ENCODE assay signal across 20 cellular contexts in genomic region chr2:16197504-16198147, GRCh38.
A peak's percentile ranks its signal among the peaks of the same experiment; 100 is the strongest.
DNase-seq lines count a peak whose midpoint lies in the region; ATAC-seq and TF ChIP-seq lines count a peak whose summit lies in the region.
"Had no signal": no experiment of that assay in that cellular context is flagged by ENCODE, and none has a peak within 500 bp of the region (broad histone marks: within the 10 kb centered on the region; RNA-seq: fewer than 3 reads in every experiment).

No MANE protein-coding gene starts in this region.

- H3K36me3 ChIP-seq in HCT116 (ENCODE audit: control insufficient read depth in 1 of 2, insufficient read depth in 2 of 2, low read length in 2 of 2) = no peaks in the 10 kb centered on the region
- no peaks in the 10 kb centered on the region for H3K36me3 ChIP-seq in mesenchymal stem cell (ENCODE audit: control insufficient read depth in 1 of 2, insufficient read depth in 2 of 2, low read depth in 1 of 2, low read length in 2 of 2)
- no peaks in the 10 kb centered on the region for H3K36me3 ChIP-seq in neuronal stem cell (replicated peaks in 1 of 2; ENCODE audit: control insufficient read depth in 2 of 2, insufficient read depth in 2 of 2, low read length in 2 of 2)
- H3K36me3 ChIP-seq: HAP-1 had no signal

- H3K9me2 ChIP-seq in HCT116 (ENCODE audit: insufficient read depth) = no peaks in the 10 kb centered on the region

- no peak for TF ChIP-seq POLR2A in HCT116 (IDR thresholded peaks at IDR 0.05; ENCODE audit: borderline replicate concordance, extremely low read depth, insufficient read depth, insufficient read length)

- no peak for TF ChIP-seq RAD21 in HCT116 (IDR thresholded peaks at IDR 0.05; ENCODE audit: low read depth)

- intact Hi-C loops in HCT116 (cut with micrococcal nuclease) = no loop called here

- H3K9me3 ChIP-seq in HCT116 (ENCODE audit: control insufficient read depth in 1 of 2, insufficient read depth in 1 of 2, low read depth in 1 of 2, low read length in 2 of 2) (no peaks in the 10 kb centered on the region), mesenchymal stem cell (ENCODE audit: control insufficient read depth, low read length) (peaks cover 5% of the 10 kb centered on the region), neuronal stem cell (replicated peaks in 1 of 2; ENCODE audit: control insufficient read depth in 2 of 2, insufficient read depth in 1 of 2, low read depth in 1 of 2, low read length in 2 of 2) (peaks cover 3 to 6% of the 10 kb centered on the region in 2 donors)
- H3K9me3 ChIP-seq: HAP-1 had no signal

- CTCF ChIA-PET in HCT116 (lab: Charles Lee) = no interaction called here

- H2AK5ac ChIP-seq in mesenchymal stem cell (ENCODE audit: low read length, severe bottlenecking) = no peak overlapping the region
- H2AK5ac ChIP-seq in neuronal stem cell (ENCODE audit: low read depth, low read length) = peak overlapping the region; percentile 21

- H3K4me2 ChIP-seq in HCT116 (ENCODE audit: low read length) = peak overlapping the region; percentile 31; the same call in 1 of the 2 replicates
- H3K4me2 ChIP-seq in mesenchymal stem cell (ENCODE audit: low read length, poor library complexity, severe bottlenecking) = no peak overlapping the region
- no peak overlapping the region for H3K4me2 ChIP-seq in neuronal stem cell (ENCODE audit: insufficient read depth, low read length, poor library complexity, severe bottlenecking)
- H3K4me2 ChIP-seq: KMS-11 had no signal

- no peaks in the 10 kb centered on the region for H3K79me2 ChIP-seq in HCT116 (ENCODE audit: insufficient read depth, low read length)

- H2BK15ac ChIP-seq in mesenchymal stem cell (ENCODE audit: low read depth, poor library complexity, severe bottlenecking) (no peak overlapping the region), neuronal stem cell (ENCODE audit: low read length) (peak overlapping the region; percentile 4)

- ATAC-seq in HCT116 (no peak), GM21723 (IDR thresholded peaks at IDR 0.05; ENCODE audit: unreplicated experiment) (no peak), HG02678 (IDR thresholded peaks at IDR 0.05; ENCODE audit: unreplicated experiment) (no peak)
- ATAC-seq: Right ventricle myocardium inferior had no signal

- RAD21 ChIA-PET in HCT116 (lab: Charles Lee; ENCODE audit: low non-redundant PET in 1 of 2, low total read pairs in 2 of 2, uncharacterized antibody in 2 of 2, unreplicated experiment in 2 of 2) = no interaction called here

- no peak overlapping the region for H2AFZ ChIP-seq in HCT116 (ENCODE audit: low read depth, low read length, poor library complexity, severe bottlenecking)
- H2AFZ ChIP-seq in mesenchymal stem cell (ENCODE audit: low read depth, low read length) = peak overlapping the region; percentile 32
- H2AFZ ChIP-seq in neuronal stem cell (ENCODE audit: low read length) = peak overlapping the region; percentile 39

- H4K91ac ChIP-seq in mesenchymal stem cell (ENCODE audit: low read length) (no peak overlapping the region), neuronal stem cell (ENCODE audit: low read depth, low read length, poor library complexity) (no peak overlapping the region)

- H3K27ac ChIP-seq in HCT116 (ENCODE audit: low read depth, low read length) = no peak overlapping the region
- no peak overlapping the region for H3K27ac ChIP-seq in mesenchymal stem cell (ENCODE audit: low read length, poor library complexity, severe bottlenecking)
- H3K27ac ChIP-seq in neuronal stem cell (replicated peaks; ENCODE audit: low read length) = no peak overlapping the region
- H3K27ac ChIP-seq: KMS-11 had no signal

- H3K14ac ChIP-seq in mesenchymal stem cell (ENCODE audit: low read length in 2 of 2) (no peak overlapping the region), neuronal stem cell (ENCODE audit: low read length) (no peak overlapping the region)

- DNase-seq in HCT116 (ENCODE audit: low read depth, low spot score) = no peak
- DNase-seq in SK-N-DZ (ENCODE audit: low spot score) = peak; percentile 100
- DNase-seq in mesenchymal stem cell = no peak
- no peak for DNase-seq in neuronal stem cell (ENCODE audit: low spot score)
- no peak for DNase-seq in NCI-H2227 (lab: John Stamatoyannopoulos, UW; ENCODE audit: unreplicated experiment)
- DNase-seq in activated effector memory CD4-positive, alpha-beta T cell treated with Interleukin-2 at 50 U/mL for 16 hours = no peak
- DNase-seq: CD4-positive, CD25-positive, alpha-beta regulatory T cell; DMS79; IMR-90; NCI-H1105; NCI-H2081; NCI-H2171; NCI-H446; NCI-H526; OCI-M1 had no signal

- H4K20me1 ChIP-seq in HCT116 (ENCODE audit: insufficient read depth) = no peaks in the 10 kb centered on the region

- TF ChIP-seq CTCF in HCT116 (IDR thresholded peaks at IDR 0.05 in 2 of 3, conservative IDR thresholded peaks at IDR 0.05 in 1 of 3; ENCODE audit: borderline replicate concordance in 1 of 3, insufficient read depth in 1 of 3, low read depth in 2 of 3, low read length in 2 of 3) = no peak

- H2BK12ac ChIP-seq in mesenchymal stem cell (ENCODE audit: low read length in 2 of 2) (no peak overlapping the region), neuronal stem cell (ENCODE audit: low read length) (peak overlapping the region; percentile 79)

- H3K23ac ChIP-seq in mesenchymal stem cell (ENCODE audit: low read length in 2 of 2) = no peak overlapping the region
- no peak overlapping the region for H3K23ac ChIP-seq in neuronal stem cell (ENCODE audit: low read depth, low read length, poor library complexity)

- POLR2A ChIA-PET in HCT116 (lab: Charles Lee) = no interaction called here

- H2BK120ac ChIP-seq in mesenchymal stem cell (ENCODE audit: low read depth, low read length) (no peak overlapping the region), neuronal stem cell (ENCODE audit: low read depth, low read length) (peak overlapping the region; percentile 47)

- WGBS in mesenchymal stem cell = 80% methylated on average over 7 of the region's 8 CpGs
- WGBS in neuronal stem cell (ENCODE audit: extremely low coverage in 2 of 2, insufficient read length in 2 of 2, insufficient replicate concordance in 1 of 2), 2 donors = no CpG with 5 or more reads among the region's 8 CpGs

- no peak overlapping the region for H4K8ac ChIP-seq in mesenchymal stem cell (ENCODE audit: low read length)
- H4K8ac ChIP-seq in neuronal stem cell (ENCODE audit: low read depth, low read length) = no peak overlapping the region

- H3K27me3 ChIP-seq in HCT116 (ENCODE audit: insufficient read depth, low read length) (no peaks in the 10 kb centered on the region), mesenchymal stem cell (ENCODE audit: control insufficient read depth in 1 of 2, insufficient read depth in 1 of 2, low read length in 2 of 2) (no peaks in the 10 kb centered on the region), neuronal stem cell (ENCODE audit: control insufficient read depth in 3 of 3, insufficient read depth in 3 of 3, low read depth in 1 of 3, low read length in 3 of 3) (no peaks in the 10 kb centered on the region)

- H3K4me3 ChIP-seq in HCT116 (replicated peaks in 1 of 2; ENCODE audit: low read depth in 1 of 2, low read length in 2 of 2) (no peak overlapping the region), mesenchymal stem cell (ENCODE audit: insufficient read depth in 1 of 2, low read depth in 1 of 2, low read length in 2 of 2) (no peak overlapping the region), neuronal stem cell (ENCODE audit: low read length in 2 of 2) (no peak overlapping the region)
- H3K4me3 ChIP-seq: HAP-1 had no signal

- peaks cover 4 to 12% of the 10 kb centered on the region in 2 experiments; a peak in 2 of 4 replicates for H3K4me1 ChIP-seq in HCT116 (ENCODE audit: control insufficient read depth in 1 of 2, insufficient read depth in 2 of 2, low read length in 2 of 2)
- H3K4me1 ChIP-seq in mesenchymal stem cell (ENCODE audit: control insufficient read depth, insufficient read depth, low read depth, low read length) = no peaks in the 10 kb centered on the region
- peaks cover 12 to 13% of the 10 kb centered on the region in 2 donors for H3K4me1 ChIP-seq in neuronal stem cell (ENCODE audit: control insufficient read depth in 2 of 2, insufficient read depth in 1 of 2, low read depth in 1 of 2, low read length in 2 of 2)
- H3K4me1 ChIP-seq: HAP-1 had no signal

- H3K9ac ChIP-seq in HCT116 (ENCODE audit: low read length) (no peak overlapping the region), mesenchymal stem cell (ENCODE audit: low read length) (no peak overlapping the region), neuronal stem cell (ENCODE audit: low read depth, low read length, poor library complexity) (no peak overlapping the region)
- H3K9ac ChIP-seq: KMS-11 had no signal

- H3K79me1 ChIP-seq in mesenchymal stem cell (replicated peaks; ENCODE audit: low read length, poor library complexity, severe bottlenecking) (no peaks in the 10 kb centered on the region), neuronal stem cell (ENCODE audit: low read depth, low read length) (no peaks in the 10 kb centered on the region)

- no peak overlapping the region for H3K18ac ChIP-seq in mesenchymal stem cell (ENCODE audit: low read depth in 1 of 2, low read length in 2 of 2)
- H3K18ac ChIP-seq in neuronal stem cell (ENCODE audit: low read length) = peak overlapping the region; percentile 83

- no peak overlapping the region for H2BK5ac ChIP-seq in mesenchymal stem cell (ENCODE audit: low read depth, low read length, poor library complexity, severe bottlenecking)
- H2BK5ac ChIP-seq in neuronal stem cell (ENCODE audit: low read length) = no peak overlapping the region

- no peak overlapping the region for H3K4ac ChIP-seq in mesenchymal stem cell (ENCODE audit: low read depth in 1 of 2, low read length in 2 of 2)
- H3K4ac ChIP-seq in neuronal stem cell (ENCODE audit: low read length) = no peak overlapping the region

- BruUV-seq in HCT116 (replicated peaks; lab: Mats Ljungman, UMichigan) = no TSS peak

TF ChIP-seq in HCT116, 20 proteins besides CTCF, POLR2A, EP300 and RAD21 (continues in another document):
- TF ChIP-seq SIN3A (IDR thresholded peaks at IDR 0.05; ENCODE audit: low read depth) (no peak), EZH2 (IDR thresholded peaks at IDR 0.05) (no peak), SRF (IDR thresholded peaks at IDR 0.05; ENCODE audit: low read depth) (no peak), ZNF274 (IDR thresholded peaks at IDR 0.05; ENCODE audit: low read depth, low read length) (no peak), YY1 (IDR thresholded peaks at IDR 0.05; ENCODE audit: extremely low read depth, insufficient replicate concordance, low read depth, low read length) (no peak)
